In genomic region chr19:38005224-38005614, GRCh38 we compare ENCODE assay signal across 13 cellular contexts.
DNase-seq lines count a peak whose midpoint lies in the region; ATAC-seq and TF ChIP-seq lines count a peak whose summit lies in the region.
"Had no signal": no experiment of that assay in that cellular context is flagged by ENCODE, and none has a peak within 500 bp of the region (broad histone marks: within the 10 kb centered on the region; RNA-seq: fewer than 3 reads in every experiment).

No MANE protein-coding gene starts in this region.

- no CpG with 5 or more reads among the region's 8 CpGs for WGBS in H9 (ENCODE audit: extremely low coverage, insufficient read length, low lambda C conversion rate)
- WGBS in stomach, 5 donors: 74 to 82% (median 79%) methylated on average over 8 of the region's 8 CpGs

- H3K79me2 ChIP-seq in H9 (ENCODE audit: insufficient read depth, low read length): peaks cover 2% of the 10 kb centered on the region; the same call in 1 of the 2 replicates

- peaks cover 1% of the 10 kb centered on the region; the same call in 1 of the 2 replicates for H3K27me3 Mint-ChIP-seq in H9 (ENCODE audit: low read depth)
- H3K27me3 Mint-ChIP-seq in activated naive CD8-positive, alpha-beta T cell treated with anti-CD3 and anti-CD28 coated beads, Interleukin-2, amount 50 U/mL, for 24 hours: no peaks in the 10 kb centered on the region
- H3K27me3 Mint-ChIP-seq in naive thymus-derived CD8-positive, alpha-beta T cell: no peaks in the 10 kb centered on the region
- H3K27me3 Mint-ChIP-seq: memory B cell, type B pancreatic cell had no signal

- no peak overlapping the region for H3K4me3 ChIP-seq in left lung
- H3K4me3 ChIP-seq in stomach: no peak overlapping the region

- H3K36me3 ChIP-seq in left lung (no peaks in the 10 kb centered on the region), stomach (no peaks in the 10 kb centered on the region)

- no peak overlapping the region for H2BK20ac ChIP-seq in H9 (ENCODE audit: low read depth, low read length, poor library complexity, severe bottlenecking)

- H3K79me1 ChIP-seq in H9 (ENCODE audit: insufficient read depth, low read depth, low read length, poor library complexity, severe bottlenecking): no peaks in the 10 kb centered on the region

- no peak overlapping the region for H4K5ac ChIP-seq in H9 (ENCODE audit: insufficient read length, low read depth, low read length)

- no peaks in the 10 kb centered on the region for H3K9me3 ChIP-seq in H9 (ENCODE audit: control insufficient read depth, low read depth, low read length)
- H3K9me3 ChIP-seq in left lung: no peaks in the 10 kb centered on the region
- H3K9me3 ChIP-seq in stomach: no peaks in the 10 kb centered on the region

- H3K4me3 Mint-ChIP-seq in H9: no peak overlapping the region
- no peak overlapping the region for H3K4me3 Mint-ChIP-seq in activated naive CD8-positive, alpha-beta T cell treated with anti-CD3 and anti-CD28 coated beads, Interleukin-2, amount 50 U/mL, for 24 hours
- no peak overlapping the region for H3K4me3 Mint-ChIP-seq in naive thymus-derived CD8-positive, alpha-beta T cell
- H3K4me3 Mint-ChIP-seq: HFFc6, memory B cell, type B pancreatic cell had no signal

- H3K4me2 ChIP-seq in H9 (ENCODE audit: insufficient read depth, insufficient read length, low read length): no peak overlapping the region

- no peak overlapping the region for H3K9ac ChIP-seq in H9 (ENCODE audit: extremely low read depth, insufficient read length, low read length)

- no peaks in the 10 kb centered on the region for H3K27me3 ChIP-seq in H9 (ENCODE audit: insufficient read depth, low read length)
- no peaks in the 10 kb centered on the region for H3K27me3 ChIP-seq in left lung
- no peaks in the 10 kb centered on the region for H3K27me3 ChIP-seq in stomach

- peak overlapping the region in 1 of 3 experiments; percentile 60; a peak in 4 of 7 replicates for H3K27ac Mint-ChIP-seq in H9
- peak overlapping the region; percentile 14 for H3K27ac Mint-ChIP-seq in activated naive CD8-positive, alpha-beta T cell treated with anti-CD3 and anti-CD28 coated beads, Interleukin-2, amount 50 U/mL, for 24 hours
- H3K27ac Mint-ChIP-seq in naive thymus-derived CD8-positive, alpha-beta T cell: peak overlapping the region in 5 of 10 donors; percentile 33 to 57 (median 36)
- H3K27ac Mint-ChIP-seq: HFFc6, memory B cell, type B pancreatic cell had no signal

- H2BK120ac ChIP-seq in H9 (ENCODE audit: low read depth, low read length, poor library complexity, severe bottlenecking): no peak overlapping the region

- H3K27ac ChIP-seq in H9 (ENCODE audit: insufficient read length, low read depth, low read length): no peak overlapping the region
- H3K27ac ChIP-seq in left lung: peak overlapping the region; percentile 82 to 94
- peak overlapping the region; percentile 21 to 86 (median 83) for H3K27ac ChIP-seq in stomach
- H3K27ac ChIP-seq: HL-60 had no signal

- H4K8ac ChIP-seq in H9 (replicated peaks; ENCODE audit: insufficient read length, low read depth, low read length): no peak overlapping the region

- no peak overlapping the region for H2AK5ac ChIP-seq in H9 (ENCODE audit: insufficient read length, low read length)

- H3K23ac ChIP-seq in H9 (ENCODE audit: insufficient read length, low read depth, low read length): no peak overlapping the region

- no peak overlapping the region for H2BK5ac ChIP-seq in H9 (ENCODE audit: insufficient read length, low read length)

- H3K36me3 Mint-ChIP-seq in H9 (ENCODE audit: insufficient read depth in 1 of 3, low read depth in 3 of 3): peaks cover 0 to 7% (median 2%) of the 10 kb centered on the region in 3 experiments; a peak in 2 of 7 replicates
- H3K36me3 Mint-ChIP-seq in activated naive CD8-positive, alpha-beta T cell treated with anti-CD3 and anti-CD28 coated beads, Interleukin-2, amount 50 U/mL, for 24 hours (ENCODE audit: low read depth): no peaks in the 10 kb centered on the region
- peaks cover 0 to 9% (median 0%) of the 10 kb centered on the region in 3 donors for H3K36me3 Mint-ChIP-seq in naive thymus-derived CD8-positive, alpha-beta T cell

- no peak for TF ChIP-seq EP300 in stomach (IDR thresholded peaks at IDR 0.05)

- no peaks in the 10 kb centered on the region for H4K20me1 ChIP-seq in H9 (ENCODE audit: control insufficient read depth, insufficient read depth, insufficient read length)

- peaks cover 4% of the 10 kb centered on the region; the same call in 1 of the 2 replicates for H3K4me1 ChIP-seq in H9 (ENCODE audit: insufficient read depth, low read length)
- peaks cover 15 to 27% of the 10 kb centered on the region in 2 donors for H3K4me1 ChIP-seq in left lung
- peaks cover 16 to 25% (median 23%) of the 10 kb centered on the region in 4 donors for H3K4me1 ChIP-seq in stomach

- H3K56ac ChIP-seq in H9 (ENCODE audit: insufficient read length, low read depth, low read length): no peak overlapping the region

- no peak overlapping the region for H2AFZ ChIP-seq in H9 (ENCODE audit: low read length)

- 0 out of 2 replicates have a peak overlapping the region, but pooled peaks have one; percentile 39 for H3K14ac ChIP-seq in H9 (ENCODE audit: insufficient read depth, low read length)

- ATAC-seq in activated naive CD8-positive, alpha-beta T cell treated with anti-CD3 and anti-CD28 coated beads, Interleukin-2, amount 50 U/mL, for 24 hours: no peak
- ATAC-seq in left lung (no peak), left lobe of liver (no peak)
- ATAC-seq in naive thymus-derived CD8-positive, alpha-beta T cell: no peak

- no peak overlapping the region for H3T11ph ChIP-seq in H9 (ENCODE audit: low read length)

- TF ChIP-seq CTCF in H9 (conservative IDR thresholded peaks at IDR 0.05): no peak
- no peak for TF ChIP-seq CTCF in left lung (IDR thresholded peaks at IDR 0.05)
- no peak for TF ChIP-seq CTCF in stomach (IDR thresholded peaks at IDR 0.05)

- H3K4ac ChIP-seq in H9 (ENCODE audit: low read depth, low read length): no peak overlapping the region

- H3K4me1 Mint-ChIP-seq in H9: peaks cover 4 to 15% of the 10 kb centered on the region in 2 experiments
- H3K4me1 Mint-ChIP-seq in activated naive CD8-positive, alpha-beta T cell treated with anti-CD3 and anti-CD28 coated beads, Interleukin-2, amount 50 U/mL, for 24 hours: peaks cover 25% of the 10 kb centered on the region
- peaks cover 15 to 51% (median 20%) of the 10 kb centered on the region in 4 donors for H3K4me1 Mint-ChIP-seq in naive thymus-derived CD8-positive, alpha-beta T cell

- peak overlapping the region; percentile 63 for H3K18ac ChIP-seq in H9 (ENCODE audit: insufficient read length, low read depth, low read length)

- POLR2A ChIA-PET in naive thymus-derived CD8-positive, alpha-beta T cell (lab: Charles Lee): interaction anchor here (0.8 to 1.1 kb wide), 2 partner anchors 9 to 1952 kb away, joined by 3 to 4 read pairs; no protein-coding TSS in a partner anchor

- no peak for TF ChIP-seq POLR2A in stomach (IDR thresholded peaks at IDR 0.05)

- H3K23me2 ChIP-seq in H9 (ENCODE audit: insufficient read length, low read depth, low read length, poor library complexity, severe bottlenecking): peaks cover 6% of the 10 kb centered on the region

- intact Hi-C loops in left lung (cut with DNase I) (no loop called here), stomach (cut with DNase I; ENCODE audit: low total_unique reads) (no loop called here)

- H2BK15ac ChIP-seq in H9 (ENCODE audit: low read depth, low read length): no peak overlapping the region

- H2BK12ac ChIP-seq in H9 (ENCODE audit: insufficient read length, low read depth, low read length): peak overlapping the region; percentile 43

- H3K9me3 Mint-ChIP-seq in H9: no peaks in the 10 kb centered on the region
- no peaks in the 10 kb centered on the region for H3K9me3 Mint-ChIP-seq in activated naive CD8-positive, alpha-beta T cell treated with anti-CD3 and anti-CD28 coated beads, Interleukin-2, amount 50 U/mL, for 24 hours
- no peaks in the 10 kb centered on the region for H3K9me3 Mint-ChIP-seq in naive thymus-derived CD8-positive, alpha-beta T cell
- H3K9me3 Mint-ChIP-seq: HFFc6, memory B cell, type B pancreatic cell had no signal

- DNase-seq in H9: no peak
- DNase-seq in activated naive CD8-positive, alpha-beta T cell treated with anti-CD3 and anti-CD28 coated beads, Interleukin-2, amount 50 U/mL, for 24 hours: no peak
- DNase-seq in left lung: no peak
- DNase-seq in stomach: no peak
- DNase-seq in left lobe of liver (ENCODE audit: low spot score): no peak
- no peak for DNase-seq in T-helper 9 cell
- no peak for DNase-seq in naive thymus-derived CD8-positive, alpha-beta T cell
- no peak for DNase-seq in NCI-H146 (lab: John Stamatoyannopoulos, UW)
- DNase-seq: activated CD4-positive, alpha-beta T cell treated with anti-CD3 and anti-CD28 coated beads, Interleukin-2, amount 50 U/mL, for 4 hours had no signal

- no peak overlapping the region for H4K91ac ChIP-seq in H9 (ENCODE audit: insufficient read length, low read depth, low read length)
